ENCODE assay signal across 9 cellular contexts in the genomic region with DNA sequence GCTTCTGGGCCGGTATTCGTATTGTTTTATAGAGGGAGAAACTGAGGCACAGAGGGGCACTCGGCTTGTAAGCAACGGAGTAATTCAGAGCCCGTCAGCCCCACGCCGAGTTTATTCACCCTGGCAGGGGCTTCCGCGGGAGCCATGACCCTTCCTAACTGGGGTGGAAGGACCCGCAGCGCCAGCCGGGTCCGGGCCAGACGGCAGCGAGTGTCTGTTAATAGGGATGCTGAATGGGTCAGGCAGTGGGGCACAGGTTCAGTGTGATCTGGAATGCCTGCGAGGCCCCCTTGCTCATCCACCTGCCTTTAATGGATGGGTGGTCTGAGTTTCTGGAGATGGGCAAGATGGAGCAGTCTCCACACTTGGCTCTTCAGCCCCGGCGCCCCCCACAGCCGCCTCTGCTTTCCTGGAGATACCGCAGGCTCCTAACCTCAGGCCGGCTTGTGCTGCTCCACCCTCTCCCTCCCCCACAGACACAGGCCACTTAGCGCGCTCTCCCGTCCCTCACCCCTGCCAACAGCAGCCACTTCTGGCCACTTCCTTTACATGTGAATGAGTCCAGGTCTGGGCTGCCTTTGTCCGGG.
A peak's percentile ranks its signal among the peaks of the same experiment; 100 is the strongest.
DNase-seq lines count a peak whose midpoint lies in the region; ATAC-seq, FAIRE-seq and TF ChIP-seq lines count a peak whose summit lies in the region.
"Had no signal": no experiment of that assay in that cellular context is flagged by ENCODE, and none has a peak within 500 bp of the region (broad histone marks: within the 10 kb centered on the region; RNA-seq: fewer than 3 reads in every experiment).

No MANE protein-coding gene starts in this region.

- peak overlapping the region in 1 of 3 donors; percentile 44 for H3K4me3 ChIP-seq in liver (ENCODE audit: low read depth in 1 of 3, low read length in 3 of 3)
- H3K4me3 ChIP-seq in HepG2 (replicated peaks in 1 of 3; ENCODE audit: insufficient read depth in 1 of 3, low read depth in 2 of 3, low read length in 3 of 3): no peak overlapping the region
- peak overlapping the region; percentile 15 for H3K4me3 ChIP-seq in mesendoderm (ENCODE audit: low read length)

- H2AK5ac ChIP-seq in mesendoderm (ENCODE audit: low read length): no peak overlapping the region

- TF ChIP-seq EP300 in HepG2 (IDR thresholded peaks at IDR 0.05; ENCODE audit: low read depth in 2 of 2, low read length in 2 of 2) (no peak), HepG2 (CRISPR knock-in tag; IDR thresholded peaks at IDR 0.05; ENCODE audit: borderline replicate concordance) (no peak)

- H3K79me2 ChIP-seq in HepG2 (ENCODE audit: insufficient read depth, low read length): no peaks in the 10 kb centered on the region
- H3K79me2 ChIP-seq in mesendoderm (ENCODE audit: control insufficient read depth, insufficient read depth, low read length): no peaks in the 10 kb centered on the region

- no peak overlapping the region for H3K4me2 ChIP-seq in HepG2 (ENCODE audit: low read depth, low read length)
- H3K4me2 ChIP-seq in mesendoderm (ENCODE audit: low read length): peak overlapping the region; percentile 80

- no peak for FAIRE-seq in HepG2 (lab: Jason Lieb, UNC)

- DNase-seq in HepG2 (ENCODE audit: low spot score): no peak
- DNase-seq in astrocyte of the hippocampus (ENCODE audit: low read depth, low spot score): peak; percentile 65
- peak; percentile 75 for DNase-seq in mesendoderm
- DNase-seq in NCI-H446 (lab: John Stamatoyannopoulos, UW): no peak
- DNase-seq: DND-41 had no signal

- CTCF ChIA-PET in HepG2 (lab: Yijun Ruan, JAX; ENCODE audit: low intra/inter-chr PET ratio, low total read pairs): no interaction called here

- no peaks in the 10 kb centered on the region for H3K79me1 ChIP-seq in mesendoderm (ENCODE audit: low read length)

- no peak overlapping the region for H4K8ac ChIP-seq in mesendoderm (ENCODE audit: low read depth, low read length)

- no peak for TF ChIP-seq POLR2A in HepG2 (IDR thresholded peaks at IDR 0.05; ENCODE audit: insufficient read depth in 1 of 2, low read depth in 2 of 2, low read length in 2 of 2)

- peak overlapping the region; percentile 59 for H3K56ac ChIP-seq in mesendoderm (ENCODE audit: low read length)

- H3K9me3 ChIP-seq in liver (ENCODE audit: control insufficient read depth in 4 of 4, low read length in 3 of 4): no peaks in the 10 kb centered on the region
- H3K9me3 ChIP-seq in HepG2 (ENCODE audit: low read length): no peaks in the 10 kb centered on the region

- H3K27ac ChIP-seq in liver (ENCODE audit: low read depth in 1 of 2, low read length in 2 of 2): no peak overlapping the region
- H3K27ac ChIP-seq in HepG2 (ENCODE audit: extremely low read length, insufficient read depth, low read length): no peak overlapping the region
- H3K27ac ChIP-seq in mesendoderm (ENCODE audit: low read depth, low read length): no peak overlapping the region

- no TSS peak for BruUV-seq in HepG2 (replicated peaks; lab: Mats Ljungman, UMichigan)

- in situ Hi-C loops in HepG2 (cut with HindIII; ENCODE audit: extremely low pct_ligation_motif_present, low pct_unique_long_range_greater_than_20kb): no loop called here

- H2BK15ac ChIP-seq in mesendoderm (replicated peaks; ENCODE audit: low read depth): no peak overlapping the region

- H3K36me3 ChIP-seq in liver (ENCODE audit: control insufficient read depth in 4 of 4, insufficient read depth in 3 of 4, low read depth in 1 of 4, low read length in 3 of 4): no peaks in the 10 kb centered on the region
- no peaks in the 10 kb centered on the region for H3K36me3 ChIP-seq in HepG2 (replicated peaks in 1 of 2; ENCODE audit: control insufficient read depth in 1 of 2, insufficient read depth in 2 of 2, low read length in 2 of 2)
- no peaks in the 10 kb centered on the region for H3K36me3 ChIP-seq in mesendoderm (ENCODE audit: control insufficient read depth, insufficient read depth, low read length)

- no peak overlapping the region for H4K5ac ChIP-seq in mesendoderm (ENCODE audit: low read length)

- H3K4ac ChIP-seq in mesendoderm (ENCODE audit: low read depth, low read length): no peak overlapping the region

- H4K20me1 ChIP-seq in HepG2 (ENCODE audit: insufficient read depth, low read length): no peaks in the 10 kb centered on the region

- POLR2A ChIA-PET in HepG2 (lab: Yijun Ruan, JAX): no interaction called here

- H3K23ac ChIP-seq in mesendoderm (ENCODE audit: low read length): peak overlapping the region; percentile 20

- peak overlapping the region; percentile 35 for H3K18ac ChIP-seq in mesendoderm (ENCODE audit: low read length)

- no peak for TF ChIP-seq RAD21 in liver (IDR thresholded peaks at IDR 0.05)
- no peak for TF ChIP-seq RAD21 in HepG2 (CRISPR knock-in tag; IDR thresholded peaks at IDR 0.05)

- H2BK5ac ChIP-seq in mesendoderm (ENCODE audit: low read length): no peak overlapping the region

- TF ChIP-seq CTCF in liver (IDR thresholded peaks at IDR 0.05; ENCODE audit: low read depth, low read length, missing input control) (no peak), HepG2 (CRISPR knock-in tag; IDR thresholded peaks at IDR 0.05) (no peak)

- 22% methylated on average over 25 of the region's 25 CpGs for WGBS in liver
- WGBS in HepG2 (ENCODE audit: low lambda C conversion rate): 80% methylated on average over 17 of the region's 25 CpGs
- WGBS in mesendoderm (ENCODE audit: extremely low coverage, insufficient coverage, low lambda C conversion rate): no CpG with 5 or more reads among the region's 25 CpGs

- H3K27me3 ChIP-seq in liver (ENCODE audit: control insufficient read depth in 4 of 4, insufficient read depth in 4 of 4, low read length in 3 of 4) (peaks cover 0 to 2% (median 0%) of the 10 kb centered on the region in 4 donors), HepG2 (ENCODE audit: control insufficient read depth in 1 of 2, insufficient read depth in 2 of 2, low read length in 2 of 2) (peaks cover 0 to 37% of the 10 kb centered on the region in 2 experiments; a peak in 4 of 5 replicates), mesendoderm (ENCODE audit: insufficient read depth, low read length, poor library complexity) (peaks cover 3% of the 10 kb centered on the region)

- H3K9ac ChIP-seq in liver (ENCODE audit: low read depth in 1 of 2, low read length in 2 of 2) (no peak overlapping the region), HepG2 (ENCODE audit: insufficient read depth, low read depth, low read length) (no peak overlapping the region), mesendoderm (ENCODE audit: low read length) (peak overlapping the region; percentile 53)

- ATAC-seq in HepG2 (no peak), GM18519 (IDR thresholded peaks at IDR 0.05; ENCODE audit: low FRiP score, unreplicated experiment) (no peak), HG03039 (IDR thresholded peaks at IDR 0.05; ENCODE audit: unreplicated experiment) (no peak), HG03159 (IDR thresholded peaks at IDR 0.05; ENCODE audit: unreplicated experiment) (no peak)

- intact Hi-C loops in HepG2 (cut with micrococcal nuclease; ENCODE audit: unreplicated experiment): no loop called here

- H2BK120ac ChIP-seq in mesendoderm (ENCODE audit: low read depth, low read length): no peak overlapping the region

- H3K4me1 ChIP-seq in liver (ENCODE audit: control insufficient read depth in 4 of 4, insufficient read depth in 4 of 4, low read length in 3 of 4): peaks cover 10 to 25% (median 15%) of the 10 kb centered on the region in 4 donors
- peaks cover 4% of the 10 kb centered on the region; the same call in 1 of the 2 replicates for H3K4me1 ChIP-seq in HepG2 (ENCODE audit: insufficient read depth, low read length)
- peaks cover 5% of the 10 kb centered on the region for H3K4me1 ChIP-seq in mesendoderm (ENCODE audit: control insufficient read depth, low read depth, low read length)

- H2AFZ ChIP-seq in HepG2 (ENCODE audit: low read length): no peak overlapping the region

TF ChIP-seq in liver, 16 proteins besides CTCF, POLR2A, EP300 and RAD21:
- TF ChIP-seq MAX (IDR thresholded peaks at IDR 0.05): no peak
- peak; percentile 14 for TF ChIP-seq NR2F2 (IDR thresholded peaks at IDR 0.05)
- no peak for TF ChIP-seq SP1 (IDR thresholded peaks at IDR 0.05)

TF ChIP-seq in HepG2, 621 proteins besides CTCF, POLR2A, EP300 and RAD21:
- no peak for TF ChIP-seq IRX3 (CRISPR knock-in tag; IDR thresholded peaks at IDR 0.05; ENCODE audit: borderline replicate concordance, low read depth)

Comparison
In these comparisons a context has a peak if more than half of its experiments do, and no peak if none do; other contexts are left out.
1. DNase-seq: peak in astrocyte of the hippocampus (single experiment) and mesendoderm (single experiment); none in HepG2 (single experiment) and NCI-H446 (0 of 2).